In the genomic region with DNA sequence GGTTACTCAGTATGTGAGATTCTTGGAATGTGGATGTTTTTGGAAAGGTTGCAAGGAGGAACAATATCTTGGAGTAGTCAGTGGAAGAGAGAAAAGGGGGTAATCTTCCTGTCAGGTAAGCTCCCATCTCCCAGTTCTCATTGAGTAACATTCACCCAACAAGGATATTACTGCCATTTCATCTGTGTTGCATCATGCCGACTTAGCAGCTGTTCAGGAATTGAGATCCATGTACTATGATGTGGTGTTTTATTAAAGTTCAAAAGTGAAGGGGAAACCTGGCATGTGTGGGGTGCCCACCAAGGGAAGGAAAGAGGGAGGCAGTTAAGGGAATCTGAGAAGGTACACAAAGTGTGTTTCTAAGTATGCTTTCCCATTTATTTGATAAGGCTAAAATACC, we compare ENCODE assay signal across 19 cellular contexts. TPM values are rescaled to one million over a fixed set of nuclear protein-coding genes. Genes with fewer than 3 reads are reported as not detected.
DNase-seq lines count a peak whose midpoint lies in the region; ATAC-seq and TF ChIP-seq lines count a peak whose summit lies in the region.
"Had no signal": no experiment of that assay in that cellular context is flagged by ENCODE, and none has a peak within 500 bp of the region (broad histone marks: within the 10 kb centered on the region; RNA-seq: fewer than 3 reads in every experiment).

No MANE protein-coding gene starts in this region.

- H3F3A ChIP-seq in SK-N-SH (replicated peaks; ENCODE audit: insufficient read depth) (peaks cover 26% of the 10 kb centered on the region), PC-3 (ENCODE audit: low read length, unreplicated experiment) (no peaks in the 10 kb centered on the region)

- H3K9me3 ChIP-seq in SK-N-SH (peaks cover 14% of the 10 kb centered on the region; the same call in 1 of the 2 replicates), PC-3 (ENCODE audit: low read length) (peaks cover 6% of the 10 kb centered on the region; the same call in 1 of the 2 replicates)

- H3K9ac ChIP-seq in SK-N-SH: no peak overlapping the region
- no peak overlapping the region for H3K9ac ChIP-seq in PC-3 (ENCODE audit: low read length)
- H3K9ac ChIP-seq: BLaER1 treated with 17β-estradiol and CSF1 and Interleukin-3, amounts not matched to agents 10 nM and 100 nM had no signal

- DNase-seq in SK-N-SH (no peak), RKO (ENCODE audit: low spot score) (peak; percentile 20), epithelial cell of prostate (ENCODE audit: low read depth, low spot score) (no peak), brain microvascular endothelial cell (no peak), NCI-H2081 (lab: John Stamatoyannopoulos, UW) (no peak), PC-3 (no peak)
- DNase-seq: activated CD4-positive, alpha-beta T cell treated with anti-CD3 and anti-CD28 coated beads, Interleukin-2, amount 50 U/mL, for 1 hour; activated naive CD8-positive, alpha-beta T cell treated with anti-CD3 and anti-CD28 coated beads for 36 hours; kidney glomerular epithelial cell; naive thymus-derived CD4-positive, alpha-beta T cell; NCI-H187; NCI-H510A; retina; SHP77 treated with DMSO at 0.1 percent for 48 hours; stimulated activated CD8-positive, alpha-beta memory T cell treated with anti-CD3 and anti-CD28 coated beads, Interleukin-4, amount 100 ng/mL, for 48 hours had no signal

- H3K4me3 ChIP-seq in SK-N-SH (ENCODE audit: low read depth in 2 of 2, low read length in 1 of 2) (no peak overlapping the region), brain microvascular endothelial cell (ENCODE audit: low read depth, low read length) (no peak overlapping the region), PC-3 (ENCODE audit: low read length) (no peak overlapping the region)
- H3K4me3 ChIP-seq: BLaER1 treated with 17β-estradiol and CSF1 and Interleukin-3, amounts not matched to agents 10 nM and 100 nM had no signal

- no peak for TF ChIP-seq EP300 in SK-N-SH (IDR thresholded peaks at IDR 0.05; ENCODE audit: borderline replicate concordance in 1 of 2, low read depth in 1 of 2, low read length in 1 of 2)

- peak; percentile 14 for ATAC-seq in SK-N-SH treated with all-trans-retinoic acid at 6 μM for 48 hours
- ATAC-seq in HG03354 (IDR thresholded peaks at IDR 0.05; ENCODE audit: poor library complexity, severe bottlenecking, unreplicated experiment): no peak
- ATAC-seq in PC-3: no peak
- ATAC-seq: naive thymus-derived CD4-positive, alpha-beta T cell had no signal

- WGBS in SK-N-SH (ENCODE audit: low lambda C conversion rate): 5% methylated on average over 1 of the region's 1 CpG

- intact Hi-C loops in PC-3 (cut with micrococcal nuclease): no loop called here

- no peak overlapping the region for H2AFZ ChIP-seq in SK-N-SH (ENCODE audit: low read depth)
- H2AFZ ChIP-seq in PC-3 (ENCODE audit: low read length): no peak overlapping the region

- H3K27ac ChIP-seq in SK-N-SH (ENCODE audit: low read depth in 2 of 2, low read length in 1 of 2) (no peak overlapping the region), epithelial cell of prostate (peak overlapping the region; percentile 52), brain microvascular endothelial cell (no peak overlapping the region), PC-3 (ENCODE audit: low read length) (no peak overlapping the region)
- H3K27ac ChIP-seq: BLaER1 treated with 17β-estradiol and CSF1 and Interleukin-3, amounts not matched to agents 10 nM and 100 nM had no signal

- H3K4me1 ChIP-seq in SK-N-SH (ENCODE audit: control insufficient read depth in 1 of 2, insufficient read depth in 2 of 2, low read depth in 1 of 2, low read length in 1 of 2) (no peaks in the 10 kb centered on the region), PC-3 (ENCODE audit: insufficient read depth, low read length) (peaks cover 11% of the 10 kb centered on the region)

- H3K79me2 ChIP-seq in SK-N-SH (ENCODE audit: insufficient read depth): no peaks in the 10 kb centered on the region
- H3K79me2 ChIP-seq in PC-3 (ENCODE audit: low read length): no peaks in the 10 kb centered on the region

- no TSS peak for BruUV-seq in PC-3 (replicated peaks; lab: Mats Ljungman, UMichigan)

- in situ Hi-C loops in brain microvascular endothelial cell (cut with HindIII; ENCODE audit: low pct_ligation_motif_present, low sequenced_read_pairs): loop anchor here (25.0 kb wide), 1 partner anchor 212 kb away; no protein-coding TSS in a partner anchor

- H3K36me3 ChIP-seq in SK-N-SH (replicated peaks in 1 of 2; ENCODE audit: control insufficient read depth in 1 of 2, insufficient read depth in 2 of 2, low read length in 1 of 2) (peaks cover 3 to 4% of the 10 kb centered on the region in 2 experiments), brain microvascular endothelial cell (replicated peaks) (no peaks in the 10 kb centered on the region), PC-3 (ENCODE audit: low read depth, low read length) (no peaks in the 10 kb centered on the region)
- H3K36me3 ChIP-seq: BLaER1 treated with 17β-estradiol and CSF1 and Interleukin-3, amounts not matched to agents 10 nM and 100 nM had no signal

- H3K4me2 ChIP-seq in SK-N-SH: no peak overlapping the region
- H3K4me2 ChIP-seq in PC-3 (ENCODE audit: low read length): no peak overlapping the region
- H3K4me2 ChIP-seq: BLaER1 treated with 17β-estradiol and CSF1 and Interleukin-3, amounts not matched to agents 10 nM and 100 nM had no signal

- H4K20me1 ChIP-seq in SK-N-SH (ENCODE audit: insufficient read depth) (no peaks in the 10 kb centered on the region), PC-3 (ENCODE audit: low read length) (no peaks in the 10 kb centered on the region)
- H4K20me1 ChIP-seq: BLaER1 treated with 17β-estradiol and CSF1 and Interleukin-3, amounts not matched to agents 10 nM and 100 nM had no signal

- no peak for TF ChIP-seq CTCF in SK-N-SH (IDR thresholded peaks at IDR 0.05)
- no peak for TF ChIP-seq CTCF in brain microvascular endothelial cell (IDR thresholded peaks at IDR 0.05; ENCODE audit: low read depth, low read length, missing control alignments)
- TF ChIP-seq CTCF in PC-3 (conservative IDR thresholded peaks at IDR 0.05; ENCODE audit: low read depth, low read length): no peak

- no peak for TF ChIP-seq RAD21 in SK-N-SH (IDR thresholded peaks at IDR 0.05; ENCODE audit: low read length)

- CTCF ChIA-PET in SK-N-SH (lab: Yijun Ruan, JAX) (interaction anchor here (2.1 kb wide), 1 partner anchor 13 kb away, joined by 9 read pairs; no protein-coding TSS in a partner anchor), PC-3 (lab: Charles Lee) (no interaction called here)

- H3K9me2 ChIP-seq in SK-N-SH (no peaks in the 10 kb centered on the region), PC-3 (replicated peaks; ENCODE audit: low read length) (no peaks in the 10 kb centered on the region)

- POLR2A ChIA-PET in SK-N-SH (lab: Yijun Ruan, JAX) (no interaction called here), PC-3 (lab: Charles Lee; ENCODE audit: unreplicated experiment) (no interaction called here)

- no peaks in the 10 kb centered on the region for H3K27me3 ChIP-seq in SK-N-SH (ENCODE audit: insufficient read depth)
- no peaks in the 10 kb centered on the region for H3K27me3 ChIP-seq in brain microvascular endothelial cell (replicated peaks)
- H3K27me3 ChIP-seq in PC-3 (ENCODE audit: low read length): no peaks in the 10 kb centered on the region
- H3K27me3 ChIP-seq: BLaER1 treated with 17β-estradiol and CSF1 and Interleukin-3, amounts not matched to agents 10 nM and 100 nM had no signal

TF ChIP-seq in SK-N-SH treated with all-trans-retinoic acid at 6 μM for 48 hours, 23 proteins besides CTCF, POLR2A, EP300 and RAD21:
- TF ChIP-seq ARNTL (CRISPR knock-in tag; IDR thresholded peaks at IDR 0.05; ENCODE audit: borderline replicate concordance, low read depth): no peak
- no peak for TF ChIP-seq ZFP3 (CRISPR knock-in tag; IDR thresholded peaks at IDR 0.05)
- TF ChIP-seq CSDC2 (CRISPR knock-in tag; IDR thresholded peaks at IDR 0.05): no peak
- no peak for TF ChIP-seq RARB (CRISPR knock-in tag; IDR thresholded peaks at IDR 0.05)

TF ChIP-seq in SK-N-SH, 30 proteins besides CTCF, POLR2A, EP300 and RAD21 (continues in another document):
- TF ChIP-seq ELF1 (IDR thresholded peaks at IDR 0.05): no peak
- no peak for TF ChIP-seq RCOR1 (IDR thresholded peaks at IDR 0.05; ENCODE audit: low read length)
- TF ChIP-seq, protein P1, sequence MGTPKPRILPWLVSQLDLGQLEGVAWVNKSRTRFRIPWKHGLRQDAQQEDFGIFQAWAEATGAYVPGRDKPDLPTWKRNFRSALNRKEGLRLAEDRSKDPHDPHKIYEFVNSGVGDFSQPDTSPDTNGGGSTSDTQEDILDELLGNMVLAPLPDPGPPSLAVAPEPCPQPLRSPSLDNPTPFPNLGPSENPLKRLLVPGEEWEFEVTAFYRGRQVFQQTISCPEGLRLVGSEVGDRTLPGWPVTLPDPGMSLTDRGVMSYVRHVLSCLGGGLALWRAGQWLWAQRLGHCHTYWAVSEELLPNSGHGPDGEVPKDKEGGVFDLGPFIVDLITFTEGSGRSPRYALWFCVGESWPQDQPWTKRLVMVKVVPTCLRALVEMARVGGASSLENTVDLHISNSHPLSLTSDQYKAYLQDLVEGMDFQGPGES (IDR thresholded peaks at IDR 0.05; ENCODE audit: low read depth, low read length): no peak
- TF ChIP-seq GATA2 (CRISPR knock-in tag; IDR thresholded peaks at IDR 0.05): no peak
- TF ChIP-seq, protein P2, sequence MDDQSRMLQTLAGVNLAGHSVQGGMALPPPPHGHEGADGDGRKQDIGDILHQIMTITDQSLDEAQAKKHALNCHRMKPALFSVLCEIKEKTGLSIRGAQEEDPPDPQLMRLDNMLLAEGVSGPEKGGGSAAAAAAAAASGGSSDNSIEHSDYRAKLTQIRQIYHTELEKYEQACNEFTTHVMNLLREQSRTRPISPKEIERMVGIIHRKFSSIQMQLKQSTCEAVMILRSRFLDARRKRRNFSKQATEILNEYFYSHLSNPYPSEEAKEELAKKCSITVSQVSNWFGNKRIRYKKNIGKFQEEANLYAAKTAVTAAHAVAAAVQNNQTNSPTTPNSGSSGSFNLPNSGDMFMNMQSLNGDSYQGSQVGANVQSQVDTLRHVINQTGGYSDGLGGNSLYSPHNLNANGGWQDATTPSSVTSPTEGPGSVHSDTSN (IDR thresholded peaks at IDR 0.05): no peak
- TF ChIP-seq SIN3A (IDR thresholded peaks at IDR 0.05; ENCODE audit: borderline replicate concordance, low read depth, low read length): no peak
- no peak for TF ChIP-seq POLR2AphosphoS5 (IDR thresholded peaks at IDR 0.05; ENCODE audit: low read depth, low read length)
- TF ChIP-seq NRF1 (IDR thresholded peaks at IDR 0.05; ENCODE audit: low read depth, low read length): no peak
- TF ChIP-seq, protein P3, sequence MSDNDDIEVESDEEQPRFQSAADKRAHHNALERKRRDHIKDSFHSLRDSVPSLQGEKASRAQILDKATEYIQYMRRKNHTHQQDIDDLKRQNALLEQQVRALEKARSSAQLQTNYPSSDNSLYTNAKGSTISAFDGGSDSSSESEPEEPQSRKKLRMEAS (IDR thresholded peaks at IDR 0.05; ENCODE audit: low read depth): no peak
- no peak for TF ChIP-seq RFX5 (IDR thresholded peaks at IDR 0.05; ENCODE audit: low read length)
- no peak for TF ChIP-seq FOXM1 (IDR thresholded peaks at IDR 0.05; ENCODE audit: low read depth)
- no peak for TF ChIP-seq GABPA (IDR thresholded peaks at IDR 0.05; ENCODE audit: low read depth)
- no peak for TF ChIP-seq FOXJ3 (CRISPR knock-in tag; IDR thresholded peaks at IDR 0.05)

RNA-seq across cellular contexts. Expression of a gene that starts 58.4 kb away (rescaled TPM):
- not detected in 2 replicates for polyA plus RNA-seq in SK-N-SH (2012; rRNA removed)
- not detected in 2 replicates for polyA plus RNA-seq in SK-N-SH (2012; cell fraction: cytosol; rRNA removed)
- not detected in 2 replicates for polyA plus RNA-seq in SK-N-SH (2012; cell fraction: nucleus; rRNA removed)
- not detected in 2 replicates for total RNA-seq in PC-3 (2014; rRNA removed)
- total RNA-seq: activated naive CD8-positive, alpha-beta T cell treated with anti-CD3 and anti-CD28 coated beads for 36 hours; activated T-helper 2 cell treated with anti-CD3 and anti-CD28 coated beads, Interferon-gamma antibody, Interleukin-2, Interleukin-4, amounts not matched to agents 10 μg/mL and 5 μg/mL and 100 μg/mL, durations not matched to agents 14 hours and 24 hours and 36 hours; naive thymus-derived CD4-positive, alpha-beta T cell had no signal
- polyA plus RNA-seq: naive thymus-derived CD4-positive, alpha-beta T cell had no signal
